ENCODE assay signal across 1 cellular context in the genomic region with DNA sequence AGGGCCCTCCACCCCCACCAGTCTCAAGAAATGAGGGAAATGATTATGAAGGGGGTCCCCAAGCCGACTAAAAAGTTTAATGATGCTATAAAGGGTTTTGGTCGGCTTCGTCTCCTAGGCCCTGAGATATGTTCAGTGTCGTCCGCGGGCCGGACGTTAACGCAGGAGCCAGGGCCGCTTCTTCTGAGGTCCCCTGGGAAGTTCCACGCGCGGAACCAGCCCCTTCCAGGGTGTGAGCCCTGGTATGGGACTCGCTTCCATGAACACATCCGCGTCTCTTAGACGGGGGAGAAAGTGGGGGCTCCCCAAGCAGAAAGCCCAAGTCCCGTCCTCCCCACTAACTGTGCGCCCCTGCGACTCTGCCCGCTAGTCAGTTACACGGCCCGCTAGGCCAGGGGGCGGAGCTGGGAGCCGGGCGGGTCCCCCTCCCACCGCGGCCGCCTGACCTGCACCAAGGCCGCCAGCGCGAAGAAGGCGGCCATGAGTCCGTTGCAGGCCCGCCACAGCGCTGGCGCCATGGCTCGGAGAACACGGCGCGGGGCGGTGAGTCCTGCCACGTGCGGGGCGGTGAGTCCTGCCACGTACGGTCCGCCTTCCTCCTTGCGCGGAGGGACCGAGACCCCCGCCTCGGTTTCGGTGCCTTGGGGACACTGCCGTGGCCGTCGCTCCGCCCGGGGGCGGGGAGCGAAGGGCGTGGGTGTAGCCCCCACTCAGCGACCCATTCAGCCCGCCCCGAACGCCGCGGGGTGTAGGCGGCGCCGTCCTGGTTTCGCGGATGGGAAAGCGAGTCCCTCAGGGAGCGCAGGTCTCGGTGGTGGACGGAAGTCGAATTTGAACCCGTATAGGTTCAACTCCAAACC.
A peak's percentile ranks its signal among the peaks of the same experiment; 100 is the strongest.
TF ChIP-seq lines count a peak whose summit lies in the region.

A gene (minus strand): TSS at position 690 of the 860 bp plus-strand sequence. CDS start 172 bp downstream, at position 518.

TF ChIP-seq in WTC11, 78 proteins besides CTCF, POLR2A, EP300 and RAD21 (continued from another document and continues in another):
- TF ChIP-seq, protein P1, sequence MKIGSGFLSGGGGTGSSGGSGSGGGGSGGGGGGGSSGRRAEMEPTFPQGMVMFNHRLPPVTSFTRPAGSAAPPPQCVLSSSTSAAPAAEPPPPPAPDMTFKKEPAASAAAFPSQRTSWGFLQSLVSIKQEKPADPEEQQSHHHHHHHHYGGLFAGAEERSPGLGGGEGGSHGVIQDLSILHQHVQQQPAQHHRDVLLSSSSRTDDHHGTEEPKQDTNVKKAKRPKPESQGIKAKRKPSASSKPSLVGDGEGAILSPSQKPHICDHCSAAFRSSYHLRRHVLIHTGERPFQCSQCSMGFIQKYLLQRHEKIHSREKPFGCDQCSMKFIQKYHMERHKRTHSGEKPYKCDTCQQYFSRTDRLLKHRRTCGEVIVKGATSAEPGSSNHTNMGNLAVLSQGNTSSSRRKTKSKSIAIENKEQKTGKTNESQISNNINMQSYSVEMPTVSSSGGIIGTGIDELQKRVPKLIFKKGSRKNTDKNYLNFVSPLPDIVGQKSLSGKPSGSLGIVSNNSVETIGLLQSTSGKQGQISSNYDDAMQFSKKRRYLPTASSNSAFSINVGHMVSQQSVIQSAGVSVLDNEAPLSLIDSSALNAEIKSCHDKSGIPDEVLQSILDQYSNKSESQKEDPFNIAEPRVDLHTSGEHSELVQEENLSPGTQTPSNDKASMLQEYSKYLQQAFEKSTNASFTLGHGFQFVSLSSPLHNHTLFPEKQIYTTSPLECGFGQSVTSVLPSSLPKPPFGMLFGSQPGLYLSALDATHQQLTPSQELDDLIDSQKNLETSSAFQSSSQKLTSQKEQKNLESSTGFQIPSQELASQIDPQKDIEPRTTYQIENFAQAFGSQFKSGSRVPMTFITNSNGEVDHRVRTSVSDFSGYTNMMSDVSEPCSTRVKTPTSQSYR (CRISPR knock-in tag; IDR thresholded peaks at IDR 0.05) = peak; percentile 53; the same call in 1 of the 2 replicates
- TF ChIP-seq, protein P2, sequence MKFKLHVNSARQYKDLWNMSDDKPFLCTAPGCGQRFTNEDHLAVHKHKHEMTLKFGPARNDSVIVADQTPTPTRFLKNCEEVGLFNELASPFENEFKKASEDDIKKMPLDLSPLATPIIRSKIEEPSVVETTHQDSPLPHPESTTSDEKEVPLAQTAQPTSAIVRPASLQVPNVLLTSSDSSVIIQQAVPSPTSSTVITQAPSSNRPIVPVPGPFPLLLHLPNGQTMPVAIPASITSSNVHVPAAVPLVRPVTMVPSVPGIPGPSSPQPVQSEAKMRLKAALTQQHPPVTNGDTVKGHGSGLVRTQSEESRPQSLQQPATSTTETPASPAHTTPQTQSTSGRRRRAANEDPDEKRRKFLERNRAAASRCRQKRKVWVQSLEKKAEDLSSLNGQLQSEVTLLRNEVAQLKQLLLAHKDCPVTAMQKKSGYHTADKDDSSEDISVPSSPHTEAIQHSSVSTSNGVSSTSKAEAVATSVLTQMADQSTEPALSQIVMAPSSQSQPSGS (CRISPR knock-in tag; IDR thresholded peaks at IDR 0.05; ENCODE audit: borderline replicate concordance, low read depth) = no peak
- TF ChIP-seq, protein P3, sequence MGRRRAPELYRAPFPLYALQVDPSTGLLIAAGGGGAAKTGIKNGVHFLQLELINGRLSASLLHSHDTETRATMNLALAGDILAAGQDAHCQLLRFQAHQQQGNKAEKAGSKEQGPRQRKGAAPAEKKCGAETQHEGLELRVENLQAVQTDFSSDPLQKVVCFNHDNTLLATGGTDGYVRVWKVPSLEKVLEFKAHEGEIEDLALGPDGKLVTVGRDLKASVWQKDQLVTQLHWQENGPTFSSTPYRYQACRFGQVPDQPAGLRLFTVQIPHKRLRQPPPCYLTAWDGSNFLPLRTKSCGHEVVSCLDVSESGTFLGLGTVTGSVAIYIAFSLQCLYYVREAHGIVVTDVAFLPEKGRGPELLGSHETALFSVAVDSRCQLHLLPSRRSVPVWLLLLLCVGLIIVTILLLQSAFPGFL (CRISPR knock-in tag; IDR thresholded peaks at IDR 0.05; ENCODE audit: borderline replicate concordance) = no peak
- TF ChIP-seq NR2C2 (CRISPR knock-in tag; IDR thresholded peaks at IDR 0.05) (no peak), ZNF232 (CRISPR knock-in tag; IDR thresholded peaks at IDR 0.05) (no peak), NR1H2 (CRISPR knock-in tag; IDR thresholded peaks at IDR 0.05) (no peak), ELF4 (CRISPR knock-in tag; IDR thresholded peaks at IDR 0.05; ENCODE audit: low read depth) (no peak), FOXP1 (CRISPR knock-in tag; IDR thresholded peaks at IDR 0.05; ENCODE audit: borderline replicate concordance) (peak; percentile 85; the same call in 1 of the 2 replicates), NFYB (CRISPR knock-in tag; conservative IDR thresholded peaks at IDR 0.05; ENCODE audit: low read depth) (no peak), CREM (CRISPR knock-in tag; IDR thresholded peaks at IDR 0.05) (no peak), SMAD4 (CRISPR knock-in tag; IDR thresholded peaks at IDR 0.05) (peak; percentile 24; the same call in 1 of the 2 replicates), MXD4 (CRISPR knock-in tag; IDR thresholded peaks at IDR 0.05; ENCODE audit: borderline replicate concordance) (no peak), GTF2I (CRISPR knock-in tag; conservative IDR thresholded peaks at IDR 0.05) (no peak), MYBL2 (CRISPR knock-in tag; IDR thresholded peaks at IDR 0.05) (peak; percentile 60; the same call in 1 of the 2 replicates), ZBTB21 (CRISPR knock-in tag; IDR thresholded peaks at IDR 0.05; ENCODE audit: borderline replicate concordance) (peak; percentile 72; the same call in 1 of the 2 replicates), ZNF416 (CRISPR knock-in tag; IDR thresholded peaks at IDR 0.05) (peak; percentile 67; the same call in 1 of the 2 replicates), TP53 (CRISPR knock-in tag; IDR thresholded peaks at IDR 0.05) (no peak), ZNF671 (CRISPR knock-in tag; IDR thresholded peaks at IDR 0.05) (no peak; the same call in 1 of the 2 replicates), CBFB (CRISPR knock-in tag; IDR thresholded peaks at IDR 0.05; ENCODE audit: low read depth) (no peak), IRF2 (CRISPR knock-in tag; IDR thresholded peaks at IDR 0.05; ENCODE audit: borderline replicate concordance, low read depth) (no peak), SMAD3 (CRISPR knock-in tag; IDR thresholded peaks at IDR 0.05; ENCODE audit: borderline replicate concordance) (no peak)
- TF ChIP-seq, protein P4, sequence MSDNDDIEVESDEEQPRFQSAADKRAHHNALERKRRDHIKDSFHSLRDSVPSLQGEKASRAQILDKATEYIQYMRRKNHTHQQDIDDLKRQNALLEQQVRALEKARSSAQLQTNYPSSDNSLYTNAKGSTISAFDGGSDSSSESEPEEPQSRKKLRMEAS (CRISPR knock-in tag; IDR thresholded peaks at IDR 0.05) = peak; percentile 87
- TF ChIP-seq, protein P5, sequence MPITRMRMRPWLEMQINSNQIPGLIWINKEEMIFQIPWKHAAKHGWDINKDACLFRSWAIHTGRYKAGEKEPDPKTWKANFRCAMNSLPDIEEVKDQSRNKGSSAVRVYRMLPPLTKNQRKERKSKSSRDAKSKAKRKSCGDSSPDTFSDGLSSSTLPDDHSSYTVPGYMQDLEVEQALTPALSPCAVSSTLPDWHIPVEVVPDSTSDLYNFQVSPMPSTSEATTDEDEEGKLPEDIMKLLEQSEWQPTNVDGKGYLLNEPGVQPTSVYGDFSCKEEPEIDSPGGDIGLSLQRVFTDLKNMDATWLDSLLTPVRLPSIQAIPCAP (CRISPR knock-in tag; IDR thresholded peaks at IDR 0.05) = peak; percentile 57; the same call in 1 of the 2 replicates
- TF ChIP-seq, protein P6, sequence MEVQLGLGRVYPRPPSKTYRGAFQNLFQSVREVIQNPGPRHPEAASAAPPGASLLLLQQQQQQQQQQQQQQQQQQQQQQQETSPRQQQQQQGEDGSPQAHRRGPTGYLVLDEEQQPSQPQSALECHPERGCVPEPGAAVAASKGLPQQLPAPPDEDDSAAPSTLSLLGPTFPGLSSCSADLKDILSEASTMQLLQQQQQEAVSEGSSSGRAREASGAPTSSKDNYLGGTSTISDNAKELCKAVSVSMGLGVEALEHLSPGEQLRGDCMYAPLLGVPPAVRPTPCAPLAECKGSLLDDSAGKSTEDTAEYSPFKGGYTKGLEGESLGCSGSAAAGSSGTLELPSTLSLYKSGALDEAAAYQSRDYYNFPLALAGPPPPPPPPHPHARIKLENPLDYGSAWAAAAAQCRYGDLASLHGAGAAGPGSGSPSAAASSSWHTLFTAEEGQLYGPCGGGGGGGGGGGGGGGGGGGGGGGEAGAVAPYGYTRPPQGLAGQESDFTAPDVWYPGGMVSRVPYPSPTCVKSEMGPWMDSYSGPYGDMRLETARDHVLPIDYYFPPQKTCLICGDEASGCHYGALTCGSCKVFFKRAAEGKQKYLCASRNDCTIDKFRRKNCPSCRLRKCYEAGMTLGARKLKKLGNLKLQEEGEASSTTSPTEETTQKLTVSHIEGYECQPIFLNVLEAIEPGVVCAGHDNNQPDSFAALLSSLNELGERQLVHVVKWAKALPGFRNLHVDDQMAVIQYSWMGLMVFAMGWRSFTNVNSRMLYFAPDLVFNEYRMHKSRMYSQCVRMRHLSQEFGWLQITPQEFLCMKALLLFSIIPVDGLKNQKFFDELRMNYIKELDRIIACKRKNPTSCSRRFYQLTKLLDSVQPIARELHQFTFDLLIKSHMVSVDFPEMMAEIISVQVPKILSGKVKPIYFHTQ (CRISPR knock-in tag; IDR thresholded peaks at IDR 0.05) = no peak
- TF ChIP-seq, protein P7, sequence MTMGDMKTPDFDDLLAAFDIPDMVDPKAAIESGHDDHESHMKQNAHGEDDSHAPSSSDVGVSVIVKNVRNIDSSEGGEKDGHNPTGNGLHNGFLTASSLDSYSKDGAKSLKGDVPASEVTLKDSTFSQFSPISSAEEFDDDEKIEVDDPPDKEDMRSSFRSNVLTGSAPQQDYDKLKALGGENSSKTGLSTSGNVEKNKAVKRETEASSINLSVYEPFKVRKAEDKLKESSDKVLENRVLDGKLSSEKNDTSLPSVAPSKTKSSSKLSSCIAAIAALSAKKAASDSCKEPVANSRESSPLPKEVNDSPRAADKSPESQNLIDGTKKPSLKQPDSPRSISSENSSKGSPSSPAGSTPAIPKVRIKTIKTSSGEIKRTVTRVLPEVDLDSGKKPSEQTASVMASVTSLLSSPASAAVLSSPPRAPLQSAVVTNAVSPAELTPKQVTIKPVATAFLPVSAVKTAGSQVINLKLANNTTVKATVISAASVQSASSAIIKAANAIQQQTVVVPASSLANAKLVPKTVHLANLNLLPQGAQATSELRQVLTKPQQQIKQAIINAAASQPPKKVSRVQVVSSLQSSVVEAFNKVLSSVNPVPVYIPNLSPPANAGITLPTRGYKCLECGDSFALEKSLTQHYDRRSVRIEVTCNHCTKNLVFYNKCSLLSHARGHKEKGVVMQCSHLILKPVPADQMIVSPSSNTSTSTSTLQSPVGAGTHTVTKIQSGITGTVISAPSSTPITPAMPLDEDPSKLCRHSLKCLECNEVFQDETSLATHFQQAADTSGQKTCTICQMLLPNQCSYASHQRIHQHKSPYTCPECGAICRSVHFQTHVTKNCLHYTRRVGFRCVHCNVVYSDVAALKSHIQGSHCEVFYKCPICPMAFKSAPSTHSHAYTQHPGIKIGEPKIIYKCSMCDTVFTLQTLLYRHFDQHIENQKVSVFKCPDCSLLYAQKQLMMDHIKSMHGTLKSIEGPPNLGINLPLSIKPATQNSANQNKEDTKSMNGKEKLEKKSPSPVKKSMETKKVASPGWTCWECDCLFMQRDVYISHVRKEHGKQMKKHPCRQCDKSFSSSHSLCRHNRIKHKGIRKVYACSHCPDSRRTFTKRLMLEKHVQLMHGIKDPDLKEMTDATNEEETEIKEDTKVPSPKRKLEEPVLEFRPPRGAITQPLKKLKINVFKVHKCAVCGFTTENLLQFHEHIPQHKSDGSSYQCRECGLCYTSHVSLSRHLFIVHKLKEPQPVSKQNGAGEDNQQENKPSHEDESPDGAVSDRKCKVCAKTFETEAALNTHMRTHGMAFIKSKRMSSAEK (CRISPR knock-in tag; IDR thresholded peaks at IDR 0.05; ENCODE audit: borderline replicate concordance) = no peak
- TF ChIP-seq, protein P8, sequence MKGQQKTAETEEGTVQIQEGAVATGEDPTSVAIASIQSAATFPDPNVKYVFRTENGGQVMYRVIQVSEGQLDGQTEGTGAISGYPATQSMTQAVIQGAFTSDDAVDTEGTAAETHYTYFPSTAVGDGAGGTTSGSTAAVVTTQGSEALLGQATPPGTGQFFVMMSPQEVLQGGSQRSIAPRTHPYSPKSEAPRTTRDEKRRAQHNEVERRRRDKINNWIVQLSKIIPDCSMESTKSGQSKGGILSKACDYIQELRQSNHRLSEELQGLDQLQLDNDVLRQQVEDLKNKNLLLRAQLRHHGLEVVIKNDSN (CRISPR knock-in tag; IDR thresholded peaks at IDR 0.05) = peak; percentile 69
- TF ChIP-seq, protein P9, sequence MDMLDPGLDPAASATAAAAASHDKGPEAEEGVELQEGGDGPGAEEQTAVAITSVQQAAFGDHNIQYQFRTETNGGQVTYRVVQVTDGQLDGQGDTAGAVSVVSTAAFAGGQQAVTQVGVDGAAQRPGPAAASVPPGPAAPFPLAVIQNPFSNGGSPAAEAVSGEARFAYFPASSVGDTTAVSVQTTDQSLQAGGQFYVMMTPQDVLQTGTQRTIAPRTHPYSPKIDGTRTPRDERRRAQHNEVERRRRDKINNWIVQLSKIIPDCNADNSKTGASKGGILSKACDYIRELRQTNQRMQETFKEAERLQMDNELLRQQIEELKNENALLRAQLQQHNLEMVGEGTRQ (CRISPR knock-in tag; IDR thresholded peaks at IDR 0.05) = peak; percentile 61
- TF ChIP-seq, protein P10, sequence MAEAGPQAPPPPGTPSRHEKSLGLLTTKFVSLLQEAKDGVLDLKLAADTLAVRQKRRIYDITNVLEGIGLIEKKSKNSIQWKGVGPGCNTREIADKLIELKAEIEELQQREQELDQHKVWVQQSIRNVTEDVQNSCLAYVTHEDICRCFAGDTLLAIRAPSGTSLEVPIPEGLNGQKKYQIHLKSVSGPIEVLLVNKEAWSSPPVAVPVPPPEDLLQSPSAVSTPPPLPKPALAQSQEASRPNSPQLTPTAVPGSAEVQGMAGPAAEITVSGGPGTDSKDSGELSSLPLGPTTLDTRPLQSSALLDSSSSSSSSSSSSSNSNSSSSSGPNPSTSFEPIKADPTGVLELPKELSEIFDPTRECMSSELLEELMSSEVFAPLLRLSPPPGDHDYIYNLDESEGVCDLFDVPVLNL (CRISPR knock-in tag; IDR thresholded peaks at IDR 0.05; ENCODE audit: borderline replicate concordance, low read depth) = peak; percentile 77
- TF ChIP-seq, protein P11, sequence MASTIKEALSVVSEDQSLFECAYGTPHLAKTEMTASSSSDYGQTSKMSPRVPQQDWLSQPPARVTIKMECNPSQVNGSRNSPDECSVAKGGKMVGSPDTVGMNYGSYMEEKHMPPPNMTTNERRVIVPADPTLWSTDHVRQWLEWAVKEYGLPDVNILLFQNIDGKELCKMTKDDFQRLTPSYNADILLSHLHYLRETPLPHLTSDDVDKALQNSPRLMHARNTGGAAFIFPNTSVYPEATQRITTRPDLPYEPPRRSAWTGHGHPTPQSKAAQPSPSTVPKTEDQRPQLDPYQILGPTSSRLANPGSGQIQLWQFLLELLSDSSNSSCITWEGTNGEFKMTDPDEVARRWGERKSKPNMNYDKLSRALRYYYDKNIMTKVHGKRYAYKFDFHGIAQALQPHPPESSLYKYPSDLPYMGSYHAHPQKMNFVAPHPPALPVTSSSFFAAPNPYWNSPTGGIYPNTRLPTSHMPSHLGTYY (CRISPR knock-in tag; IDR thresholded peaks at IDR 0.05) = no peak; the same call in 1 of the 2 replicates
- TF ChIP-seq, protein P12, sequence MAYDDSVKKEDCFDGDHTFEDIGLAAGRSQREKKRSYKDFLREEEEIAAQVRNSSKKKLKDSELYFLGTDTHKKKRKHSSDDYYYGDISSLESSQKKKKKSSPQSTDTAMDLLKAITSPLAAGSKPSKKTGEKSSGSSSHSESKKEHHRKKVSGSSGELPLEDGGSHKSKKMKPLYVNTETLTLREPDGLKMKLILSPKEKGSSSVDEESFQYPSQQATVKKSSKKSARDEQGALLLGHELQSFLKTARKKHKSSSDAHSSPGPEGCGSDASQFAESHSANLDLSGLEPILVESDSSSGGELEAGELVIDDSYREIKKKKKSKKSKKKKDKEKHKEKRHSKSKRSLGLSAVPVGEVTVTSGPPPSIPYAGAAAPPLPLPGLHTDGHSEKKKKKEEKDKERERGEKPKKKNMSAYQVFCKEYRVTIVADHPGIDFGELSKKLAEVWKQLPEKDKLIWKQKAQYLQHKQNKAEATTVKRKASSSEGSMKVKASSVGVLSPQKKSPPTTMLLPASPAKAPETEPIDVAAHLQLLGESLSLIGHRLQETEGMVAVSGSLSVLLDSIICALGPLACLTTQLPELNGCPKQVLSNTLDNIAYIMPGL (CRISPR knock-in tag; IDR thresholded peaks at IDR 0.05) = peak; percentile 38; the same call in 1 of the 2 replicates
